ENCODE assay signal across 20 cellular contexts in genomic region chr18:73670046-73670445, GRCh38.
DNase-seq lines count a peak whose midpoint lies in the region; ATAC-seq, FAIRE-seq and TF ChIP-seq lines count a peak whose summit lies in the region.
"Had no signal": no experiment of that assay in that cellular context is flagged by ENCODE, and none has a peak within 500 bp of the region (broad histone marks: within the 10 kb centered on the region; RNA-seq: fewer than 3 reads in every experiment).

No MANE protein-coding gene starts in this region.

- no peaks in the 10 kb centered on the region for H4K20me1 ChIP-seq in MM.1S (ENCODE audit: insufficient read depth, low read length)
- no peaks in the 10 kb centered on the region for H4K20me1 ChIP-seq in PC-3 (ENCODE audit: low read length)

- TF ChIP-seq CTCF in MM.1S (IDR thresholded peaks at IDR 0.05; ENCODE audit: low read length) (no peak), PC-3 (conservative IDR thresholded peaks at IDR 0.05; ENCODE audit: low read depth, low read length) (no peak), bronchial epithelial cell (IDR thresholded peaks at IDR 0.05; ENCODE audit: insufficient read depth, low read length, severe bottlenecking) (no peak)
- TF ChIP-seq CTCF in activated CD8-positive, alpha-beta T cell treated with anti-CD3 and anti-CD28 coated beads for 36 hours (IDR thresholded peaks at IDR 0.05) = no peak

- no peaks in the 10 kb centered on the region for H3K9me3 Mint-ChIP-seq in activated CD8-positive, alpha-beta T cell treated with anti-CD3 and anti-CD28 coated beads for 36 hours
- H3K9me3 Mint-ChIP-seq: HFFc6 had no signal

- no peak overlapping the region for H3K27ac Mint-ChIP-seq in activated CD8-positive, alpha-beta T cell treated with anti-CD3 and anti-CD28 coated beads for 36 hours
- H3K27ac Mint-ChIP-seq: CD4-positive, alpha-beta memory T cell had no signal

- no peak overlapping the region for H3K4me3 ChIP-seq in MM.1S (ENCODE audit: low read length)
- H3K4me3 ChIP-seq in PC-3 (ENCODE audit: low read length) = no peak overlapping the region; the same call in 1 of the 2 replicates
- H3K4me3 ChIP-seq in bronchial epithelial cell (ENCODE audit: low read depth, low read length) = no peak overlapping the region
- H3K4me3 ChIP-seq: A549 had no signal

- peaks cover 7% of the 10 kb centered on the region for H3K4me1 ChIP-seq in MM.1S (ENCODE audit: low read length)
- H3K4me1 ChIP-seq in PC-3 (ENCODE audit: insufficient read depth, low read length) = peaks cover 23% of the 10 kb centered on the region
- H3K4me1 ChIP-seq: A549, BE2C had no signal

- H3K36me3 Mint-ChIP-seq in activated CD8-positive, alpha-beta T cell treated with anti-CD3 and anti-CD28 coated beads for 36 hours (ENCODE audit: low read depth) = no peaks in the 10 kb centered on the region
- H3K36me3 Mint-ChIP-seq: CD4-positive, alpha-beta memory T cell had no signal

- H3K9me2 ChIP-seq in MM.1S (replicated peaks; ENCODE audit: insufficient read depth, low read length) (no peaks in the 10 kb centered on the region), PC-3 (replicated peaks; ENCODE audit: low read length) (no peaks in the 10 kb centered on the region)

- no peak overlapping the region for H2AFZ ChIP-seq in MM.1S (ENCODE audit: low read length)
- no peak overlapping the region for H2AFZ ChIP-seq in PC-3 (ENCODE audit: low read length)

- POLR2A ChIA-PET in PC-3 (lab: Charles Lee; ENCODE audit: unreplicated experiment) = interaction anchor here (0.6 kb wide), 1 partner anchor 130 kb away, joined by 3 read pairs; no protein-coding TSS in a partner anchor
- POLR2A ChIA-PET in activated CD8-positive, alpha-beta T cell treated with anti-CD3 and anti-CD28 coated beads for 36 hours (lab: Charles Lee) = no interaction called here

- H3F3A ChIP-seq in MM.1S (ENCODE audit: insufficient read depth, low read length) (0 out of 2 replicates have a peak, but pooled peaks cover 3% of the 10 kb centered on the region), PC-3 (ENCODE audit: low read length, unreplicated experiment) (peaks cover 6% of the 10 kb centered on the region)

- H3K9ac ChIP-seq in MM.1S (ENCODE audit: low read length) (no peak overlapping the region), PC-3 (ENCODE audit: low read length) (peak overlapping the region; percentile 49)

- no TSS peak for BruUV-seq in PC-3 (replicated peaks; lab: Mats Ljungman, UMichigan)

- intact Hi-C loops in PC-3 (cut with micrococcal nuclease) = loop anchor here (1.0 kb wide), 1 partner anchor 123 kb away; no protein-coding TSS in a partner anchor
- intact Hi-C loops in activated CD8-positive, alpha-beta T cell treated with anti-CD3 and anti-CD28 coated beads for 36 hours (cut with micrococcal nuclease) = no loop called here

- H3K27me3 Mint-ChIP-seq in activated CD8-positive, alpha-beta T cell treated with anti-CD3 and anti-CD28 coated beads for 36 hours = no peaks in the 10 kb centered on the region

- no peaks in the 10 kb centered on the region for H3K27me3 ChIP-seq in MM.1S (replicated peaks; ENCODE audit: insufficient read depth, low read length)
- no peaks in the 10 kb centered on the region for H3K27me3 ChIP-seq in PC-3 (ENCODE audit: low read length)
- no peaks in the 10 kb centered on the region for H3K27me3 ChIP-seq in bronchial epithelial cell (ENCODE audit: control insufficient read depth, insufficient read depth, low read length)
- H3K27me3 ChIP-seq: BE2C had no signal

- H3K79me2 ChIP-seq in MM.1S (ENCODE audit: low read length) = no peaks in the 10 kb centered on the region
- no peaks in the 10 kb centered on the region for H3K79me2 ChIP-seq in PC-3 (ENCODE audit: low read length)

- ATAC-seq in PC-3 = peak; percentile 61
- no peak for ATAC-seq in GM21737 (IDR thresholded peaks at IDR 0.05; ENCODE audit: unreplicated experiment)
- no peak for ATAC-seq in activated CD8-positive, alpha-beta T cell treated with anti-CD3 and anti-CD28 coated beads for 36 hours
- ATAC-seq: A549, HepG2 had no signal

- H3K27ac ChIP-seq in MM.1S (ENCODE audit: low read length) = peak overlapping the region; percentile 27; the same call in 1 of the 2 replicates
- peak overlapping the region; percentile 89 for H3K27ac ChIP-seq in PC-3 (ENCODE audit: low read length)
- H3K27ac ChIP-seq: A549, C4-2B had no signal

- H3K4me3 Mint-ChIP-seq in activated CD8-positive, alpha-beta T cell treated with anti-CD3 and anti-CD28 coated beads for 36 hours = no peak overlapping the region
- H3K4me3 Mint-ChIP-seq: CD4-positive, alpha-beta memory T cell; HFFc6 had no signal

- no peak for FAIRE-seq in bronchial epithelial cell (lab: Jason Lieb, UNC)
- FAIRE-seq: A549, GM12892, GM19239, HepG2, HTR-8/SVneo had no signal

- CTCF ChIA-PET in PC-3 (lab: Charles Lee) = interaction anchor here (0.6 kb wide), 1 partner anchor 21 kb away, joined by 3 read pairs; no protein-coding TSS in a partner anchor
- CTCF ChIA-PET in activated CD8-positive, alpha-beta T cell treated with anti-CD3 and anti-CD28 coated beads for 36 hours (lab: Charles Lee) = no interaction called here

- H3K4me2 ChIP-seq in MM.1S (ENCODE audit: low read depth, low read length) = 0 out of 2 replicates have a peak overlapping the region, but pooled peaks have one; percentile 25
- H3K4me2 ChIP-seq in PC-3 (ENCODE audit: low read length) = peak overlapping the region; percentile 60
- H3K4me2 ChIP-seq: A549 had no signal

- DNase-seq in MM.1S (no peak), PC-3 (peak; percentile 62), bronchial epithelial cell (ENCODE audit: low read depth) (peak; percentile 72), T1000 (lab: John Stamatoyannopoulos, UW) (no peak), DMS79 treated with DMSO at 0.1 percent for 48 hours (lab: John Stamatoyannopoulos, UW) (no peak)
- no peak for DNase-seq in activated CD8-positive, alpha-beta T cell treated with anti-CD3 and anti-CD28 coated beads for 36 hours
- DNase-seq: BE2C; CD4-positive, alpha-beta memory T cell; DMS153; DND-41; GDM1; HCEC 1CT; HFFc6 had no signal

- no peaks in the 10 kb centered on the region for H3K4me1 Mint-ChIP-seq in activated CD8-positive, alpha-beta T cell treated with anti-CD3 and anti-CD28 coated beads for 36 hours (ENCODE audit: low read depth)
- H3K4me1 Mint-ChIP-seq: CD4-positive, alpha-beta memory T cell had no signal

- H3K9me3 ChIP-seq in MM.1S (replicated peaks; ENCODE audit: insufficient read depth, low read length) = no peaks in the 10 kb centered on the region
- no peaks in the 10 kb centered on the region for H3K9me3 ChIP-seq in PC-3 (ENCODE audit: low read length)
- H3K9me3 ChIP-seq: A549, BE2C had no signal

- H3K36me3 ChIP-seq in MM.1S (replicated peaks; ENCODE audit: insufficient read depth, low read length) (no peaks in the 10 kb centered on the region), PC-3 (ENCODE audit: low read depth, low read length) (no peaks in the 10 kb centered on the region), bronchial epithelial cell (ENCODE audit: control insufficient read depth, insufficient read depth, low read length) (no peaks in the 10 kb centered on the region)
- H3K36me3 ChIP-seq: BE2C had no signal

Comparison
In these comparisons a context has a peak if more than half of its experiments do, and no peak if none do; other contexts are left out.
1. DNase-seq: peak in PC-3 (single experiment) and bronchial epithelial cell (single experiment); none in MM.1S (single experiment), T1000 (single experiment), activated CD8-positive, alpha-beta T cell treated with anti-CD3 and anti-CD28 coated beads for 36 hours (single experiment) and DMS79 treated with DMSO at 0.1 percent for 48 hours (single experiment).